Comparison of ENCODE assay signal across 3 cellular contexts in the genomic region with DNA sequence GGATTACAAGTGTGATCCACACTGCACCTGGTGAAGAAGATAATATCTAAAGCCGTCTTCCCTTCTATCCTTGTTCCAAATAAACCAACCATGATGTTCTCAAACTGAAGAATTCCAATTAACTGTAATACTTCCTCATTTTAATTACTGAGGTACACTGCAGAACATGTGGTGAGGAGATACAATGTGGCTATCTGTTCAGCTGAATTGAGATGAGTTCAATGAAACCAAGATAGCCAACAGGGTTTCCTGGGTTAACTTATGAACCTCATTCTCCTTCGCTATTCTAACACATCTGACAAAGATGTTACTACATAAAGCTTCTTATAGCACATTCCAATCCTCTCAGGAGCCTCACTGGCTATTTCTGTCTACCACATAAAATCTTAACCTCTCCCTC.
"Had no signal": no experiment of that assay in that cellular context is flagged by ENCODE, and none has a peak within 500 bp of the region (broad histone marks: within the 10 kb centered on the region; RNA-seq: fewer than 3 reads in every experiment).

No MANE protein-coding gene starts in this region.

- DNase-seq: GDM1, GF-D8 had no signal

- ATAC-seq: GM12878 had no signal

- H3K4me3 ChIP-seq: GM12878 had no signal
